In genomic region chr2:162343824-162344616, GRCh38 we compare ENCODE assay signal across 8 cellular contexts. TPM values are rescaled to one million over a fixed set of nuclear protein-coding genes. Genes with fewer than 3 reads are reported as not detected.
DNase-seq lines count a peak whose midpoint lies in the region; ATAC-seq, FAIRE-seq and TF ChIP-seq lines count a peak whose summit lies in the region.

TSS of gene GCA (plus strand) at chr2:162344132. CDS start at chr2:162344249, 117 bp downstream.

- peaks cover 8% of the 10 kb centered on the region for H3K4me1 ChIP-seq in cardiac muscle cell (ENCODE audit: low read depth)
- H3K4me1 ChIP-seq in pancreas, result peaks cover 0 to 13% (median 3%) of the 10 kb centered on the region in 3 donors
- H3K4me1 ChIP-seq in thyroid gland, result peaks cover 0 to 8% of the 10 kb centered on the region in 2 donors

- H3K27me3 ChIP-seq in cardiac muscle cell (peaks cover 13% of the 10 kb centered on the region), pancreas (no peaks in the 10 kb centered on the region), thyroid gland (no peaks in the 10 kb centered on the region)

- FAIRE-seq in pancreas (lab: Jason Lieb, UNC), result peak; percentile 63

- intact Hi-C loops in pancreas (cut with DNase I), result no loop called here
- intact Hi-C loops in thyroid gland (cut with DNase I), result no loop called here

- TF ChIP-seq CTCF in cardiac muscle cell (IDR thresholded peaks at IDR 0.05; ENCODE audit: low read depth, low read length), result no peak
- no peak for TF ChIP-seq CTCF in pancreas (IDR thresholded peaks at IDR 0.05)
- TF ChIP-seq CTCF in thyroid gland (IDR thresholded peaks at IDR 0.05), result peak in 1 of 6 experiments; percentile 17

- H3K9me3 ChIP-seq in cardiac muscle cell (ENCODE audit: low read depth), result no peaks in the 10 kb centered on the region
- no peaks in the 10 kb centered on the region for H3K9me3 ChIP-seq in pancreas
- no peaks in the 10 kb centered on the region for H3K9me3 ChIP-seq in thyroid gland

- H3K4me3 ChIP-seq in cardiac muscle cell, result peak within 1 kb of the TSS; percentile 53
- peak within 1 kb of the TSS; percentile 60 to 73 (median 67) for H3K4me3 ChIP-seq in pancreas
- H3K4me3 ChIP-seq in thyroid gland (replicated peaks in 1 of 3), result peak within 1 kb of the TSS; percentile 79 to 96 (median 87)

- DNase-seq in NCI-H128 (lab: John Stamatoyannopoulos, UW; ENCODE audit: unreplicated experiment) (peak; percentile 60), T-helper 1 cell (peak; percentile 93 to 97 (median 95)), cardiac muscle cell (ENCODE audit: low read depth in 1 of 2, low spot score in 1 of 2) (peak; percentile 94 to 98), pancreas (peak; percentile 97 to 99 (median 99)), thyroid gland (peak; percentile 98 to 99)

- ATAC-seq in HG02623 (IDR thresholded peaks at IDR 0.05; ENCODE audit: unreplicated experiment), result peak; percentile 98
- peak; percentile 97 to 99 (median 98) for ATAC-seq in pancreas

- H3K36me3 ChIP-seq in cardiac muscle cell, result no peaks in the 10 kb centered on the region
- H3K36me3 ChIP-seq in pancreas, result no peaks in the 10 kb centered on the region
- H3K36me3 ChIP-seq in thyroid gland, result no peaks in the 10 kb centered on the region

- TF ChIP-seq POLR2A in GM10847 (IDR thresholded peaks at IDR 0.05; ENCODE audit: extremely low read depth, insufficient read length) (peak; percentile 60), thyroid gland (IDR thresholded peaks at IDR 0.05) (peak; percentile 3 to 83)

- WGBS in adipose tissue, 3 donors, result 0 to 1% (median 1%) methylated on average over 38 to 57 of the region's 57 CpGs
- 0 to 1% methylated on average over 51 to 57 of the region's 57 CpGs for WGBS in pancreas, 2 donors
- WGBS in thyroid gland, 2 donors, result 0 to 1% methylated on average over 24 to 30 of the region's 57 CpGs

- H3K27ac ChIP-seq in adipose tissue (ENCODE audit: low read depth, low read length) (peak within 1 kb of the TSS; percentile 62), cardiac muscle cell (peak within 1 kb of the TSS; percentile 68), pancreas (peak within 1 kb of the TSS; percentile 77 to 94 (median 90)), thyroid gland (peak within 1 kb of the TSS; percentile 55 to 73 (median 72))

RNA-seq across cellular contexts. Expression of gene GCA, which starts in this region (rescaled TPM):
- polyA plus RNA-seq in adipose tissue (10 to 100 TPM; 17.7 to 56.0 (median 36.6) TPM), cardiac muscle cell (41.9 and 79.8 TPM in 2 replicates), pancreas (10 to 100 TPM; 11.3 to 18.1 TPM)
- total RNA-seq in cardiac muscle cell (57.7 and 78.1 TPM in 2 replicates), pancreas (10 to 100 TPM; 13.5 to 27.0 (median 16.1) TPM), thyroid gland (10 to 100 TPM; 15.7 to 36.8 (median 31.6) TPM)

Comparison
In these comparisons a context has a peak if more than half of its experiments do, and no peak if none do; other contexts are left out.
1. Peak in every context shown above with its lines: DNase-seq, ATAC-seq, H3K4me3 ChIP-seq and H3K27ac ChIP-seq.